Comparison of ENCODE assay signal across 1 cellular context in the genomic region with DNA sequence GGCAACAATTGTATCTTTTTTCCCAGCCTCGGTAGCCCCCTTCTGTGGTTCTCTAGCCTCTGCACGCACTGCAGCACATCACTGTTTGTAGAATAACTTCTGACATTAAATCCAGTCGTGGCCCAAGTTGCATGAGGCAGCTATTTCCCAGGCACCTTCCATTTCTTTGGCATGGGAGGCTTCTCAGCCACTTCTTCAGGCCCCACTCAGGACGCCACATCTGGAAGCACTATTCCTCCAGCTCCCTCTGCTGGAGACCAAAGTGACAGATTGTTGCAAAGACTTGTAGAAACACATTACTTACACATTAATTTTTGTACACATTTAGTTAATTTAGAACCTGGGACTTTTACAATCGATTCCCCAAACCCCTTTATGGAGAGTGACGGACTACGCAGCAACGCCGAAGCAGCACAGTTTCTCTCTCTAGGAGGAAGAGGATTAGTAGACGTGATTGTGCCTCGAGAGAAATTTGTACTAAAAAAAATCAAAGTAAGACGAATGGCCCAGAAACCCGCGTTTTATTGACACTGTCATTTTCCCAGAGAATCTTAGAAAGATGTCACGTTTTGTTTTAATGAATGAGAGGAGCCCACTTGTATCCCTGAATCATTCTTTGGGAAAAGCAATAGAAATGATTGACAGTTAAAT.
TF ChIP-seq lines count a peak whose summit lies in the region.

No MANE protein-coding gene starts in this region.

TF ChIP-seq in GM23338, 12 proteins besides CTCF, POLR2A, EP300 and RAD21 (continued from another document):
- TF ChIP-seq, protein P1, sequence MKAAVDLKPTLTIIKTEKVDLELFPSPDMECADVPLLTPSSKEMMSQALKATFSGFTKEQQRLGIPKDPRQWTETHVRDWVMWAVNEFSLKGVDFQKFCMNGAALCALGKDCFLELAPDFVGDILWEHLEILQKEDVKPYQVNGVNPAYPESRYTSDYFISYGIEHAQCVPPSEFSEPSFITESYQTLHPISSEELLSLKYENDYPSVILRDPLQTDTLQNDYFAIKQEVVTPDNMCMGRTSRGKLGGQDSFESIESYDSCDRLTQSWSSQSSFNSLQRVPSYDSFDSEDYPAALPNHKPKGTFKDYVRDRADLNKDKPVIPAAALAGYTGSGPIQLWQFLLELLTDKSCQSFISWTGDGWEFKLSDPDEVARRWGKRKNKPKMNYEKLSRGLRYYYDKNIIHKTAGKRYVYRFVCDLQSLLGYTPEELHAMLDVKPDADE (IDR thresholded peaks at IDR 0.05): no peak
- no peak for TF ChIP-seq ZNF114 (CRISPR knock-in tag; IDR thresholded peaks at IDR 0.05)
- TF ChIP-seq ZNF331 (CRISPR knock-in tag; IDR thresholded peaks at IDR 0.05; ENCODE audit: low read depth): no peak
- no peak for TF ChIP-seq POLR2AphosphoS5 (IDR thresholded peaks at IDR 0.05; ENCODE audit: low read depth)
- no peak for TF ChIP-seq STAT1 (IDR thresholded peaks at IDR 0.05; ENCODE audit: unreplicated experiment)
- TF ChIP-seq NANOG (IDR thresholded peaks at IDR 0.05; ENCODE audit: borderline replicate concordance): no peak
